1 cellular context compared by ENCODE assay signal in the genomic region with DNA sequence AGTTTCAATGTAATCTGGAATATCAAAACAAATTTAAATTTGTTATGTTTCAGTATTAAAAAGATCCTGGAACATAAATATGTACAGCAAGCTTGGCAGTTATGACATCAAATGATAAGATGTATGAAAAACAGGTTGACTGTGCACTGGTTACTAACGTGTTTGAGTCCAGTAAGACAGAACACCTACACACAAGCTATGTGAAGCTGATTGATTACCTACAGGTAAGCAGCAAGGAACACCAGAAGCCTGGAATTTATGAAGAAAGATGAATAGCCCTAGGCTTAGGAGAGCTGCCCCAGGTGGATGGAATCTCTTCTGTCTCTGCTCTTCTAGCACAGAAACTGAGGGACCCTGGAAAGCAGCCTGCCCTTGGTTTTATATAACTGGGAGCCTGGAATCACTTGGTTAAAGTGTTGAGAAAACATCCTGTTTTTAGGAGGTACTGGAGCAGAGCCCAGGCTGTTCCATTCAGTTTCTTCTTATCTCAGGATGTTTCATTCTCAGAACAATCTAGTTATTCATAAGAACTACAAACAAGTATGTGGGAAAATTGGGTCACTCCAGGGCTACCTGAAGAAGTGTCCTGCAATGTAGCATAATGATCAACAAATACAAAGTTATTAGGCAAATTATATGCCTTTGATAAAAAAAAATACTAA.
TF ChIP-seq lines count a peak whose summit lies in the region.

No MANE protein-coding gene starts in this region.

TF ChIP-seq in GM23338, 12 proteins besides CTCF, POLR2A, EP300 and RAD21 (continued from another document):
- TF ChIP-seq ZNF462 (CRISPR knock-in tag; IDR thresholded peaks at IDR 0.05) = no peak
- TF ChIP-seq REST (IDR thresholded peaks at IDR 0.05; ENCODE audit: unreplicated experiment) = no peak
- no peak for TF ChIP-seq EZH2 (IDR thresholded peaks at IDR 0.05; ENCODE audit: low read depth, unreplicated experiment)
- no peak for TF ChIP-seq ZNF331 (CRISPR knock-in tag; IDR thresholded peaks at IDR 0.05; ENCODE audit: low read depth)
- no peak for TF ChIP-seq JUNB (IDR thresholded peaks at IDR 0.05; ENCODE audit: unreplicated experiment)
- TF ChIP-seq CREB1 (CRISPR knock-in tag; IDR thresholded peaks at IDR 0.05; ENCODE audit: low read depth) = no peak
- no peak for TF ChIP-seq NANOG (IDR thresholded peaks at IDR 0.05; ENCODE audit: borderline replicate concordance)
- no peak for TF ChIP-seq POLR2AphosphoS5 (IDR thresholded peaks at IDR 0.05; ENCODE audit: low read depth)
- TF ChIP-seq, protein P1, sequence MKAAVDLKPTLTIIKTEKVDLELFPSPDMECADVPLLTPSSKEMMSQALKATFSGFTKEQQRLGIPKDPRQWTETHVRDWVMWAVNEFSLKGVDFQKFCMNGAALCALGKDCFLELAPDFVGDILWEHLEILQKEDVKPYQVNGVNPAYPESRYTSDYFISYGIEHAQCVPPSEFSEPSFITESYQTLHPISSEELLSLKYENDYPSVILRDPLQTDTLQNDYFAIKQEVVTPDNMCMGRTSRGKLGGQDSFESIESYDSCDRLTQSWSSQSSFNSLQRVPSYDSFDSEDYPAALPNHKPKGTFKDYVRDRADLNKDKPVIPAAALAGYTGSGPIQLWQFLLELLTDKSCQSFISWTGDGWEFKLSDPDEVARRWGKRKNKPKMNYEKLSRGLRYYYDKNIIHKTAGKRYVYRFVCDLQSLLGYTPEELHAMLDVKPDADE (IDR thresholded peaks at IDR 0.05) = no peak
- no peak for TF ChIP-seq STAT1 (IDR thresholded peaks at IDR 0.05; ENCODE audit: unreplicated experiment)
- no peak for TF ChIP-seq EZH2phosphoT487 (IDR thresholded peaks at IDR 0.05; ENCODE audit: unreplicated experiment)
